In genomic region chr10:46284286-46285229, GRCh38 we compare ENCODE assay signal across 1 cellular context.
TF ChIP-seq lines count a peak whose summit lies in the region.

No MANE protein-coding gene starts in this region.

TF ChIP-seq in K562, 482 proteins besides CTCF, POLR2A, EP300 and RAD21 (continued from another document):
- TF ChIP-seq E2F1 (CRISPR knock-in tag; IDR thresholded peaks at IDR 0.05) (peak; percentile 91; the same call in 1 of the 2 replicates), ZNF57 (CRISPR knock-in tag; IDR thresholded peaks at IDR 0.05) (no peak), ZNF695 (CRISPR knock-in tag; IDR thresholded peaks at IDR 0.05) (no peak), CBFB (CRISPR knock-in tag; IDR thresholded peaks at IDR 0.05) (peak; percentile 89; the same call in 1 of the 2 replicates), ZNF3 (CRISPR knock-in tag; IDR thresholded peaks at IDR 0.05) (no peak), ZNF12 (CRISPR knock-in tag; IDR thresholded peaks at IDR 0.05) (peak; percentile 87; the same call in 1 of the 2 replicates), POLR2B (IDR thresholded peaks at IDR 0.05; ENCODE audit: low read depth, partially characterized antibody) (no peak), EP400 (IDR thresholded peaks at IDR 0.05) (no peak), GTF2A2 (tag; IDR thresholded peaks at IDR 0.05) (no peak), TCFL5 (CRISPR knock-in tag; conservative IDR thresholded peaks at IDR 0.05) (no peak), BCLAF1 (IDR thresholded peaks at IDR 0.05; ENCODE audit: borderline replicate concordance in 1 of 2, control insufficient read depth in 1 of 2, low read depth in 2 of 2, low read length in 1 of 2) (no peak), GTF2F1 (IDR thresholded peaks at IDR 0.05; ENCODE audit: low read depth, low read length) (no peak), ZZZ3 (IDR thresholded peaks at IDR 0.05) (no peak)
- TF ChIP-seq, protein P1, sequence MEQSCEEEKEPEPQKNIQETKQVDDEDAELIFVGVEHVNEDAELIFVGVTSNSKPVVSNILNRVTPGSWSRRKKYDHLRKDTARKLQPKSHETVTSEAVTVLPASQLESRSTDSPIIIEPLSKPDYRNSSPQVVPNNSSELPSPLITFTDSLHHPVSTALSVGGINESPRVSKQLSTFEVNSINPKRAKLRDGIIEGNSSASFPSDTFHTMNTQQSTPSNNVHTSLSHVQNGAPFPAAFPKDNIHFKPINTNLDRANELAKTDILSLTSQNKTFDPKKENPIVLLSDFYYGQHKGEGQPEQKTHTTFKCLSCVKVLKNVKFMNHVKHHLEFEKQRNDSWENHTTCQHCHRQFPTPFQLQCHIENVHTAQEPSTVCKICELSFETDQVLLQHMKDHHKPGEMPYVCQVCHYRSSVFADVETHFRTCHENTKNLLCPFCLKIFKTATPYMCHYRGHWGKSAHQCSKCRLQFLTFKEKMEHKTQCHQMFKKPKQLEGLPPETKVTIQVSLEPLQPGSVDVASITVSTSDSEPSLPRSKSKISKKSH (CRISPR knock-in tag; IDR thresholded peaks at IDR 0.05), result no peak
